Comparison of ENCODE assay signal across 14 cellular contexts in genomic region chr19:44696939-44697669, GRCh38. TPM values are rescaled to one million over a fixed set of nuclear protein-coding genes. Genes with fewer than 3 reads are reported as not detected.
DNase-seq lines count a peak whose midpoint lies in the region; ATAC-seq and TF ChIP-seq lines count a peak whose summit lies in the region.
"Had no signal": no experiment of that assay in that cellular context is flagged by ENCODE, and none has a peak within 500 bp of the region (broad histone marks: within the 10 kb centered on the region; RNA-seq: fewer than 3 reads in every experiment).

No MANE protein-coding gene starts in this region.

- CTCF ChIA-PET in Caco-2 (lab: Charles Lee) = interaction anchor here (0.6 kb wide), 1 partner anchor 48 kb away, joined by 6 read pairs; no protein-coding TSS in a partner anchor
- CTCF ChIA-PET in activated CD8-positive, alpha-beta T cell treated with anti-CD3 and anti-CD28 coated beads, Interleukin-2, amount 10 ng/mL, durations not matched to agents 7 days and 5 days (lab: Charles Lee) = interaction anchor here (9.4 to 12.1 kb wide), 2 partner anchors 25 to 73 kb away, joined by 133 to 149 read pairs; no protein-coding TSS in a partner anchor

- H3K27me3 Mint-ChIP-seq in Caco-2 (ENCODE audit: insufficient read depth, unreplicated experiment) = no peaks in the 10 kb centered on the region
- H3K27me3 Mint-ChIP-seq in activated T-helper 17 cell treated with anti-CD3 and anti-CD28 coated beads, Interleukin-2, amount 50 U/mL, for 72 hours = peaks cover 4% of the 10 kb centered on the region
- H3K27me3 Mint-ChIP-seq in nephron progenitor cell (ENCODE audit: low read depth, poor library complexity) = peaks cover 21% of the 10 kb centered on the region
- H3K27me3 Mint-ChIP-seq in activated CD8-positive, alpha-beta T cell treated with anti-CD3 and anti-CD28 coated beads, Interleukin-2, amount 10 ng/mL, durations not matched to agents 7 days and 5 days (ENCODE audit: low read depth) = peaks cover 30% of the 10 kb centered on the region

- no peaks in the 10 kb centered on the region for H3K36me3 ChIP-seq in Caco-2 (ENCODE audit: control insufficient read depth, insufficient read depth, low read length)
- H3K36me3 ChIP-seq: tibial artery had no signal

- TF ChIP-seq CTCF in Caco-2 (IDR thresholded peaks at IDR 0.05; ENCODE audit: insufficient read depth in 1 of 2, low read depth in 1 of 2, low read length in 1 of 2, severe bottlenecking in 1 of 2, unreplicated experiment in 1 of 2) = no peak
- TF ChIP-seq CTCF in nephron progenitor cell (IDR thresholded peaks at IDR 0.05) = no peak

- H3K27ac Mint-ChIP-seq in Caco-2 (ENCODE audit: unreplicated experiment) = peak overlapping the region; percentile 57
- peak overlapping the region; percentile 41 for H3K27ac Mint-ChIP-seq in activated T-helper 17 cell treated with anti-CD3 and anti-CD28 coated beads, Interleukin-2, amount 50 U/mL, for 72 hours
- peak overlapping the region; percentile 18 for H3K27ac Mint-ChIP-seq in nephron progenitor cell
- H3K27ac Mint-ChIP-seq in activated CD8-positive, alpha-beta T cell treated with anti-CD3 and anti-CD28 coated beads, Interleukin-2, amount 10 ng/mL, durations not matched to agents 7 days and 5 days = no peak overlapping the region
- H3K27ac Mint-ChIP-seq: activated naive CD4-positive, alpha-beta T cell treated with anti-CD3 and anti-CD28 coated beads, Interleukin-2, amount 10 ng/mL, durations not matched to agents 7 days and 5 days; B cell had no signal

- peaks cover 8% of the 10 kb centered on the region for H3K9me3 Mint-ChIP-seq in Caco-2 (ENCODE audit: unreplicated experiment)
- no peaks in the 10 kb centered on the region for H3K9me3 Mint-ChIP-seq in activated T-helper 17 cell treated with anti-CD3 and anti-CD28 coated beads, Interleukin-2, amount 50 U/mL, for 72 hours
- no peaks in the 10 kb centered on the region for H3K9me3 Mint-ChIP-seq in nephron progenitor cell
- no peaks in the 10 kb centered on the region for H3K9me3 Mint-ChIP-seq in activated CD8-positive, alpha-beta T cell treated with anti-CD3 and anti-CD28 coated beads, Interleukin-2, amount 10 ng/mL, durations not matched to agents 7 days and 5 days (ENCODE audit: insufficient read depth)
- H3K9me3 Mint-ChIP-seq: activated naive CD4-positive, alpha-beta T cell treated with anti-CD3 and anti-CD28 coated beads, Interleukin-2, amount 10 ng/mL, durations not matched to agents 7 days and 5 days had no signal

- peaks cover 40% of the 10 kb centered on the region for H3K4me1 Mint-ChIP-seq in Caco-2 (ENCODE audit: low read depth, unreplicated experiment)
- peaks cover 14% of the 10 kb centered on the region for H3K4me1 Mint-ChIP-seq in activated T-helper 17 cell treated with anti-CD3 and anti-CD28 coated beads, Interleukin-2, amount 50 U/mL, for 72 hours
- peaks cover 20% of the 10 kb centered on the region for H3K4me1 Mint-ChIP-seq in nephron progenitor cell
- H3K4me1 Mint-ChIP-seq in activated CD8-positive, alpha-beta T cell treated with anti-CD3 and anti-CD28 coated beads, Interleukin-2, amount 10 ng/mL, durations not matched to agents 7 days and 5 days (ENCODE audit: low read depth) = peaks cover 12% of the 10 kb centered on the region

- DNase-seq in Caco-2 = no peak
- peak; percentile 91 for DNase-seq in NCI-H146 treated with DMSO at 0.1 percent for 48 hours (lab: John Stamatoyannopoulos, UW; ENCODE audit: unreplicated experiment)
- no peak for DNase-seq in nephron progenitor cell
- no peak for DNase-seq in activated CD4-positive, CD25-positive, alpha-beta regulatory T cell treated with anti-CD3 and anti-CD28 coated beads, Interleukin-2, amount 50 U/mL, for 72 hours
- DNase-seq in activated CD4-positive, alpha-beta T cell treated with anti-CD3 and anti-CD28 coated beads for 1 hour = no peak
- DNase-seq in NAMALWA (ENCODE audit: low spot score) = no peak
- no peak for DNase-seq in activated CD8-positive, alpha-beta T cell treated with anti-CD3 and anti-CD28 coated beads, Interleukin-2, amount 10 ng/mL, durations not matched to agents 7 days and 5 days
- DNase-seq: activated naive CD4-positive, alpha-beta T cell treated with anti-CD3 and anti-CD28 coated beads, Interleukin-2, amount 10 ng/mL, durations not matched to agents 7 days and 5 days; NCI-H526; tibial artery had no signal

- intact Hi-C loops in Caco-2 (cut with micrococcal nuclease; ENCODE audit: unreplicated experiment) = loop anchor here (10.0 kb wide), 1 partner anchor 148 kb away; the partner anchor contains the start of gene NECTIN2

- no peaks in the 10 kb centered on the region for H3K27me3 ChIP-seq in Caco-2 (replicated peaks; ENCODE audit: control insufficient read depth, insufficient read depth, low read length)

- no TSS peak for BruUV-seq in Caco-2 (replicated peaks; lab: Mats Ljungman, UMichigan)

- H3K4me1 ChIP-seq in Caco-2 = peaks cover 47% of the 10 kb centered on the region

- H3K36me3 Mint-ChIP-seq in Caco-2 (ENCODE audit: insufficient read depth, unreplicated experiment) (peaks cover 20% of the 10 kb centered on the region), nephron progenitor cell (ENCODE audit: low read depth) (no peaks in the 10 kb centered on the region)
- no peaks in the 10 kb centered on the region for H3K36me3 Mint-ChIP-seq in activated T-helper 17 cell treated with anti-CD3 and anti-CD28 coated beads, Interleukin-2, amount 50 U/mL, for 72 hours (ENCODE audit: low read depth)
- no peaks in the 10 kb centered on the region for H3K36me3 Mint-ChIP-seq in activated CD8-positive, alpha-beta T cell treated with anti-CD3 and anti-CD28 coated beads, Interleukin-2, amount 10 ng/mL, durations not matched to agents 7 days and 5 days (ENCODE audit: low read depth)
- H3K36me3 Mint-ChIP-seq: activated naive CD4-positive, alpha-beta T cell treated with anti-CD3 and anti-CD28 coated beads, Interleukin-2, amount 10 ng/mL, durations not matched to agents 7 days and 5 days had no signal

- H3K4me3 Mint-ChIP-seq in Caco-2 (ENCODE audit: unreplicated experiment) = no peak overlapping the region
- no peak overlapping the region for H3K4me3 Mint-ChIP-seq in activated T-helper 17 cell treated with anti-CD3 and anti-CD28 coated beads, Interleukin-2, amount 50 U/mL, for 72 hours
- no peak overlapping the region for H3K4me3 Mint-ChIP-seq in nephron progenitor cell
- H3K4me3 Mint-ChIP-seq in activated CD8-positive, alpha-beta T cell treated with anti-CD3 and anti-CD28 coated beads, Interleukin-2, amount 10 ng/mL, durations not matched to agents 7 days and 5 days = no peak overlapping the region
- H3K4me3 Mint-ChIP-seq: activated naive CD4-positive, alpha-beta T cell treated with anti-CD3 and anti-CD28 coated beads, Interleukin-2, amount 10 ng/mL, durations not matched to agents 7 days and 5 days; B cell had no signal

- no peak for ATAC-seq in activated T-helper 17 cell treated with anti-CD3 and anti-CD28 coated beads, Interleukin-2, amount 50 U/mL, for 72 hours (replicated peaks)
- no peak for ATAC-seq in activated CD8-positive, alpha-beta T cell treated with anti-CD3 and anti-CD28 coated beads, Interleukin-2, amount 10 ng/mL, durations not matched to agents 7 days and 5 days

- no peak overlapping the region for H3K4me3 ChIP-seq in Caco-2 (ENCODE audit: low read depth, low read length)
- H3K4me3 ChIP-seq: tibial artery had no signal

- H3K9me3 ChIP-seq in Caco-2 = peaks cover 4% of the 10 kb centered on the region; the same call in 1 of the 2 replicates
- H3K9me3 ChIP-seq: tibial artery had no signal

- POLR2A ChIA-PET in Caco-2 (lab: Charles Lee) = no interaction called here
- POLR2A ChIA-PET in activated CD8-positive, alpha-beta T cell treated with anti-CD3 and anti-CD28 coated beads, Interleukin-2, amount 10 ng/mL, durations not matched to agents 7 days and 5 days (lab: Charles Lee) = no interaction called here

RNA-seq across cellular contexts. Expression of gene CEACAM16, which starts 1.8 kb away (rescaled TPM):
- not detected in 2 replicates for total RNA-seq in Caco-2 (2022)
- not detected for total RNA-seq in activated T-helper 17 cell treated with anti-CD3 and anti-CD28 coated beads, Interleukin-2, amount 50 U/mL, for 72 hours
- total RNA-seq in activated CD8-positive, alpha-beta T cell treated with anti-CD3 and anti-CD28 coated beads, Interleukin-2, amount 10 ng/mL, durations not matched to agents 7 days and 5 days = not detected
- total RNA-seq: B cell, frontal cortex, G401 had no signal

RNA-seq across cellular contexts. Expression of gene CEACAM19, which starts 25.8 kb away (rescaled TPM):
- 2.9 and 3.3 TPM in 2 replicates for total RNA-seq in Caco-2 (2022)
- 1 to 10 TPM; 1.1 to 1.6 TPM for total RNA-seq in activated T-helper 17 cell treated with anti-CD3 and anti-CD28 coated beads, Interleukin-2, amount 50 U/mL, for 72 hours
- under 1 TPM; 0.23 to 0.34 TPM for total RNA-seq in activated CD8-positive, alpha-beta T cell treated with anti-CD3 and anti-CD28 coated beads, Interleukin-2, amount 10 ng/mL, durations not matched to agents 7 days and 5 days
- total RNA-seq: B cell had no signal

RNA-seq across cellular contexts. Expression of gene BCL3, which starts 51.4 kb away (rescaled TPM):
- total RNA-seq in Caco-2 (2022) = 15.5 and 21.3 TPM in 2 replicates
- total RNA-seq in activated T-helper 17 cell treated with anti-CD3 and anti-CD28 coated beads, Interleukin-2, amount 50 U/mL, for 72 hours = 10 to 100 TPM; 79.0 to 86.3 TPM
- 10 to 100 TPM; 22.4 to 25.1 TPM for total RNA-seq in activated CD8-positive, alpha-beta T cell treated with anti-CD3 and anti-CD28 coated beads, Interleukin-2, amount 10 ng/mL, durations not matched to agents 7 days and 5 days

RNA-seq across cellular contexts. Expression of gene PVR, which starts 53.4 kb away (rescaled TPM):
- 86.5 and 93.8 TPM in 2 replicates for total RNA-seq in Caco-2 (2022)
- total RNA-seq in activated T-helper 17 cell treated with anti-CD3 and anti-CD28 coated beads, Interleukin-2, amount 50 U/mL, for 72 hours = 10 to 100 TPM in 1 of 2 donors, 1 to 10 TPM in 1; 8.6 to 10.6 TPM
- total RNA-seq in activated CD8-positive, alpha-beta T cell treated with anti-CD3 and anti-CD28 coated beads, Interleukin-2, amount 10 ng/mL, durations not matched to agents 7 days and 5 days = 1 to 10 TPM; 4.6 to 5.2 TPM
